Comparison of ENCODE assay signal across 8 cellular contexts in the genomic region with DNA sequence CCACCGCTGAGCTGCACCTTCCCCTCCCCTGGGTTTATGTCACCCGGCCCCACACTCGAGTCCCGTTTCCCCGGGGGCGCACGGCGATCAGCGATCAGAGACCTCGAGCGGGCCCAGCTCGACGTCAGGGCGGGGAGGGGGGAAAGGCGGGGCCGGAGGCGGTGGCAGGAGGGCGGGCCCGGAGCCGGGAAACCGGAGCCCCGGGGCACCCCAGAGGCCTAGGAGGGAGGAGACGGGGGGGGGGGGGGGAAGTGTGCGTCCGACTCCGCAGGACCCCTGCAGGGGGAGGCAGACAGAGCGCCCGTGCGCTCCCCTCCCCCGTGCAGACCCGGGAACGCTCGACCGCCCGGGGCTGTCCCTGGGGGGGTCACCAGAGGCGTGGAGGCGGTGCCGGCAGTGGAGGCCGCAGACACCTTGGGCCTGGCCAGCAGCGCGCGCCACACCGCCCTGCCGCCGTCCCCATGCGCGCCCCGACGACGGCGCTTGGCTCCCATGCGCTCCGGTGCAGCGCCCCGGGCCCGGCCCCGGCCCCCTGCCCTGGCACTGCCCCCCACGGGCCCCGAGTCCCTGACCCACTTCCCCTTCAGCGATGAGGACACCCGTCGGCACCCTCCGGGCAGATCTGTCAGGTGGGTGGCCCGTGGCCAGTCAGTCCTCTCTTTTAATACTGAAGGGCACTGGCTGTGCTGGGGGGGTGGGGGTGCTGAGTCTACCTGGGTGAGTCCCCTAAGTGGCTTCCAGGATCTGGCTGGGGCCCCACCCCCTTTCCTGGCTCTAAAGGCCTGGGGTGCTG. TPM values are rescaled to one million over a fixed set of nuclear protein-coding genes. Genes with fewer than 3 reads are reported as not detected.
DNase-seq lines count a peak whose midpoint lies in the region; FAIRE-seq and TF ChIP-seq lines count a peak whose summit lies in the region.

No MANE protein-coding gene starts in this region.

- peak overlapping the region; percentile 68 for H3K4me3 ChIP-seq in AG04450 (ENCODE audit: low read depth, low read length)
- peak overlapping the region; percentile 18 for H3K4me3 ChIP-seq in effector memory CD4-positive, alpha-beta T cell (ENCODE audit: insufficient read depth, low read depth, low read length, poor library complexity, severe bottlenecking)
- H3K4me3 ChIP-seq in mucosa of rectum (ENCODE audit: low read length in 2 of 2): peak overlapping the region; percentile 83
- H3K4me3 ChIP-seq in urinary bladder (ENCODE audit: low read depth, low read length): peak overlapping the region; percentile 64

- DNase-seq in AG04450 (ENCODE audit: low read depth, low spot score) (no peak), HUDEP-2 (lab: John Stamatoyannopoulos, UW; ENCODE audit: unreplicated experiment in 76 of 76) (peak in 52 of 76 experiments; percentile 16 to 79 (median 63)), RCC 7860 (ENCODE audit: low spot score) (no peak), A172 (ENCODE audit: low spot score) (no peak)
- peak; percentile 49 to 50 for DNase-seq in activated CD4-positive, alpha-beta T cell treated with anti-CD3 and anti-CD28 coated beads, Interleukin-2, amount 50 U/mL, for 4 hours
- peak; percentile 67 to 68 (median 68) for DNase-seq in effector memory CD4-positive, alpha-beta T cell

- POLR2A ChIA-PET in AG04450 (lab: Yijun Ruan, JAX): interaction anchor here (0.6 to 1.5 kb wide), 4 partner anchors 12 to 109 kb away, joined by 4 read pairs; a partner anchor contains a TSS

- peaks cover 3% of the 10 kb centered on the region for H3K27me3 ChIP-seq in AG04450 (ENCODE audit: control insufficient read depth, insufficient read depth, low read length)
- H3K27me3 ChIP-seq in effector memory CD4-positive, alpha-beta T cell (replicated peaks; ENCODE audit: control insufficient read depth, insufficient read depth, low read length, poor library complexity, severe bottlenecking): no peaks in the 10 kb centered on the region
- H3K27me3 ChIP-seq in mucosa of rectum (ENCODE audit: control insufficient read depth in 2 of 2, insufficient read depth in 2 of 2, low read length in 2 of 2): peaks cover 2 to 5% of the 10 kb centered on the region in 2 donors

- WGBS in urinary bladder: 3% methylated on average over 59 of the region's 64 CpGs

- peaks cover 48% of the 10 kb centered on the region for H3K4me1 ChIP-seq in effector memory CD4-positive, alpha-beta T cell (ENCODE audit: control insufficient read depth, insufficient read depth, low read length, poor library complexity, severe bottlenecking)
- peaks cover 9 to 18% of the 10 kb centered on the region in 2 donors for H3K4me1 ChIP-seq in mucosa of rectum (ENCODE audit: control insufficient read depth in 2 of 2, insufficient read depth in 2 of 2, low read length in 2 of 2)
- peaks cover 1% of the 10 kb centered on the region for H3K4me1 ChIP-seq in urinary bladder (ENCODE audit: insufficient read depth)

- peak overlapping the region; percentile 77 to 79 for H3K9ac ChIP-seq in mucosa of rectum (ENCODE audit: low read depth in 1 of 2, low read length in 2 of 2)

- H3K36me3 ChIP-seq in effector memory CD4-positive, alpha-beta T cell (ENCODE audit: control insufficient read depth, insufficient read depth, low read length): no peaks in the 10 kb centered on the region
- H3K36me3 ChIP-seq in mucosa of rectum (ENCODE audit: control insufficient read depth in 2 of 2, insufficient read depth in 2 of 2, low read length in 2 of 2) (no peaks in the 10 kb centered on the region), urinary bladder (ENCODE audit: insufficient read depth) (no peaks in the 10 kb centered on the region)

- no peak for FAIRE-seq in RCC 7860 (lab: Jason Lieb, UNC)

- no peak for TF ChIP-seq CTCF in AG04450 (IDR thresholded peaks at IDR 0.05; ENCODE audit: low read depth, low read length)

- H3K27ac ChIP-seq in AG04450 (ENCODE audit: low read depth, low read length): no peak overlapping the region
- H3K27ac ChIP-seq in effector memory CD4-positive, alpha-beta T cell (ENCODE audit: insufficient read depth, low read length, poor library complexity, severe bottlenecking): peak overlapping the region; percentile 56
- peak overlapping the region in 1 of 2 donors; percentile 58 for H3K27ac ChIP-seq in mucosa of rectum (ENCODE audit: low read depth in 2 of 2, low read length in 2 of 2)
- peak overlapping the region; percentile 30 for H3K27ac ChIP-seq in urinary bladder (ENCODE audit: low read depth)

- CTCF ChIA-PET in AG04450 (lab: Charles Lee): interaction anchor here (0.6 kb wide), 1 partner anchor 65 kb away, joined by 3 read pairs; no protein-coding TSS in a partner anchor

- H3K9me3 ChIP-seq in AG04450 (ENCODE audit: control insufficient read depth, insufficient read depth, low read length) (peaks cover 9% of the 10 kb centered on the region; the same call in 1 of the 2 replicates), mucosa of rectum (ENCODE audit: control insufficient read depth in 2 of 2, low read length in 2 of 2) (no peaks in the 10 kb centered on the region)
- H3K9me3 ChIP-seq in effector memory CD4-positive, alpha-beta T cell (ENCODE audit: control insufficient read depth, low read length): no peaks in the 10 kb centered on the region

RNA-seq across cellular contexts. Expression of a gene that starts 11.8 kb away (rescaled TPM):
- polyA plus RNA-seq in AG04450 (2011; rRNA removed) (2.9 and 5.1 TPM in 2 replicates), urinary bladder (18.6 TPM)
- polyA minus RNA-seq in AG04450 (2011; rRNA and poly(A)+ RNA removed): 9.6 and 16.3 TPM in 2 replicates
- total RNA-seq in urinary bladder: 5.6 TPM
- total RNA-seq in A172 (2014; rRNA removed; shearing (Covaris generic)): 0.41 and 1.3 TPM in 2 replicates

RNA-seq across cellular contexts. Expression of a gene that starts 28.8 kb away (rescaled TPM):
- polyA plus RNA-seq in AG04450 (2011; rRNA removed) (268 and 340 TPM in 2 replicates), urinary bladder (203 TPM)
- polyA minus RNA-seq in AG04450 (2011; rRNA and poly(A)+ RNA removed): 102 and 113 TPM in 2 replicates
- total RNA-seq in urinary bladder: 59.5 TPM
- total RNA-seq in A172 (2014; rRNA removed; shearing (Covaris generic)): 260 and 268 TPM in 2 replicates

RNA-seq across cellular contexts. Expression of a gene that starts 51.8 kb away (rescaled TPM):
- polyA plus RNA-seq in AG04450 (2011; rRNA removed): 29.1 and 52.8 TPM in 2 replicates
- 34.0 and 52.4 TPM in 2 replicates for polyA minus RNA-seq in AG04450 (2011; rRNA and poly(A)+ RNA removed)
- 55.5 TPM for total RNA-seq in urinary bladder
- polyA plus RNA-seq in urinary bladder: 72.1 TPM
- total RNA-seq in A172 (2014; rRNA removed; shearing (Covaris generic)): 59.7 and 112 TPM in 2 replicates

Comparison
In these comparisons a context has a peak if more than half of its experiments do, and no peak if none do; other contexts are left out.
1. DNase-seq: peak in HUDEP-2 (52 of 76), activated CD4-positive, alpha-beta T cell treated with anti-CD3 and anti-CD28 coated beads, Interleukin-2, amount 50 U/mL, for 4 hours (2 of 2) and effector memory CD4-positive, alpha-beta T cell (3 of 3); none in AG04450 (single experiment), RCC 7860 (single experiment) and A172 (single experiment).
2. H3K4me3 ChIP-seq: peak in every context shown above with its lines; median percentile 83 in mucosa of rectum; 68 in AG04450; 64 in urinary bladder; 18 in effector memory CD4-positive, alpha-beta T cell.